1 cellular context compared by ENCODE assay signal in the genomic region with DNA sequence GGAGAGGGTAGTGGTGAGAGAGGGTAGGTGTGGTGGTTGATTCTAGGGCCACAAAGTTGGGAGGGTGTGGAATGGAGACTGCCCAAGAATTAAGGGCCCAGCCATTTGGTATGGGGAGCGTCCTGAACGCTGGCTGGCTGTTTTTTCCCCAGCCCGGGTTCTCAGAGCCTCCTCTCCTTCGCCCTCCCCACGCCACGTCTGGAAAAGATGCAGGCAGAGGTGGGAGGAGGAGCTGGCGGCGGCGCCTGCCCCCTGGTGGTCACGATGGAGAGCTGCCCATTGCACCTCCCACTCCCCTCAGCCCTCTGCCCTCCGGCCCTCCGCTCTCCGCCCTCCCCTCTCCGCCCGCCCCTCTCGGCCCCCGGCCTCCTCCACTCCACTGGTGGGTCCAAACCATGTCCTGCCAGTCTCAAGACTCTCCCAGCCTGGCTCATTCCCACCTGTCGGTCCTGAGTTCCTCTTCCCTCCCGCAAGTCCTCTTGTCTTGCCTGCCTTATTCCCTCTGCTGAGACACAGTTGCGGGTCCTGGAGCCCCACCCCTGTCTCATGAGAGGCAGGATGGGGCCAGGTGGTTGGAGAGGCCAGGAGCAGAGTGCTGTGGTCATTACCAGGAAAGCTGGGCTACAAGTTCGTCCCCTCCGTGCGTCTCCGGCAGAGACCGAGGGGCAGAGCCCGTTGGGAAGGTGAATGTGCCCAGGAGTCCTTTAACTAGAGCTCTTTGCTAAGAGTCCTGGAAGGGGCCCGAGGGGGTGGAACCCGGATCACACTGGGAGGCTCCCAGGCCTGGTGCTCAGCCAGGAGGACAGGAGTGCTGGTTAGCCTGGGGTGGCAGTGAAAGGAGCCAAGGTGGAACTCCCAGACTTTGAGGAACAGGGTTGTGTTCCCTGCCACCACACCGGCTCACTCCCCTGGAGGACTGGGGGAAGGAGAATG.
TF ChIP-seq lines count a peak whose summit lies in the region.

No MANE protein-coding gene starts in this region.

TF ChIP-seq in endothelial cell of umbilical vein, 7 proteins besides CTCF, POLR2A, EP300 and RAD21:
- TF ChIP-seq JUN (IDR thresholded peaks at IDR 0.05; ENCODE audit: borderline replicate concordance, insufficient read depth, insufficient read length, low read depth) (no peak), POLR2AphosphoS5 (IDR thresholded peaks at IDR 0.05; ENCODE audit: insufficient read depth, low read depth, low read length) (no peak), MYC (IDR thresholded peaks at IDR 0.05; ENCODE audit: low read depth, low read length) (no peak), GATA2 (IDR thresholded peaks at IDR 0.05; ENCODE audit: insufficient read depth, insufficient read length, low read depth, low read length) (no peak), FOS (IDR thresholded peaks at IDR 0.05; ENCODE audit: borderline replicate concordance, insufficient read depth, low read length) (no peak), EZH2 (IDR thresholded peaks at IDR 0.05; ENCODE audit: borderline replicate concordance, low read depth, low read length, severe bottlenecking) (no peak)
- TF ChIP-seq, protein P1, sequence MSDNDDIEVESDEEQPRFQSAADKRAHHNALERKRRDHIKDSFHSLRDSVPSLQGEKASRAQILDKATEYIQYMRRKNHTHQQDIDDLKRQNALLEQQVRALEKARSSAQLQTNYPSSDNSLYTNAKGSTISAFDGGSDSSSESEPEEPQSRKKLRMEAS (IDR thresholded peaks at IDR 0.05; ENCODE audit: insufficient read depth, insufficient read length): no peak
